In the genomic region with DNA sequence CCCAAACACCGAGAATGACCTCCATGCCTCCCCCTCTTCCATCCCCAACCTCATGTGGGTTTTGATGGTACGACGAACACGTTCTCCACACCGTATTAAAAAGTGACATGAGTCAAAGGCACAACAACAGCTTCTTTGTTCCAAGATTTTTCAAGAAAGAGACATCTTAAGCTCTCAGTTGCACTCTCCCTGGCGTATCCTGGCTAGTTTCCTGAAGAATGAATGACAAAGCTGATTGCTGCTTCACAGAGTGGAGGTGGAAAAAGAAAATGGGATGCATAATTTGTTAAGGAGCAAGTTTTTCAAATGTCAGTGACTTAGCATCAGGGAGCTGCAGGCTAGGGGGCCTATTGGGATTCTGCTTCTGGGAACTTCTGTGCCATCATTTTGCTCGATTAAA, we compare ENCODE assay signal across 25 cellular contexts.
"Had no signal": no experiment of that assay in that cellular context is flagged by ENCODE, and none has a peak within 500 bp of the region (broad histone marks: within the 10 kb centered on the region; RNA-seq: fewer than 3 reads in every experiment).

No MANE protein-coding gene starts in this region.

- DNase-seq: left ventricle myocardium inferior; mesendoderm; naive B cell; natural killer cell; nephron progenitor cell; occipital lobe; retina; right cardiac atrium; stimulated activated CD4-positive, alpha-beta T cell treated with anti-CD3 and anti-CD28 coated beads, Interleukin-12 subunit alpha, Interleukin-12 subunit beta, amount 100 ng/mL, for 4 hours; stimulated activated CD4-positive, alpha-beta T cell treated with anti-CD3 and anti-CD28 coated beads, Interleukin-15, amount 100 ng/mL, for 24 hours; stimulated activated CD4-positive, alpha-beta T cell treated with anti-CD3 and anti-CD28 coated beads, Interleukin-2, amount 100 ng/mL, for 24 hours; stimulated activated CD4-positive, alpha-beta T cell treated with anti-CD3 and anti-CD28 coated beads, Interleukin-4, amount 100 ng/mL, for 1 hour; stimulated activated naive B cell treated with anti-CD40 and anti-IgM and Interleukin-4, amounts not matched to agents 10 μg/mL and 1 μg/mL and 100 μg/mL, for 72 hours; stimulated activated naive CD8-positive, alpha-beta T cell treated with anti-CD3 and anti-CD28 coated beads, Interleukin-15, Interleukin-2, amounts not matched to agents 100 U/mL and 50 U/mL, for 24 hours had no signal

- H3K4me2 ChIP-seq: hepatocyte had no signal

- H2AFZ ChIP-seq: hepatocyte, parathyroid adenoma had no signal

- H3K4me3 ChIP-seq: hepatocyte, left ventricle myocardium inferior, lung, skin epidermis, suprapubic skin, tibial nerve, vagina had no signal

- H3K4me3 Mint-ChIP-seq: mesothelial cell of epicardium; naive B cell; natural killer cell; nephron progenitor cell; stimulated activated naive B cell treated with anti-CD40 and anti-IgM and Interleukin-4, amounts not matched to agents 10 μg/mL and 1 μg/mL and 100 μg/mL, for 72 hours; type B pancreatic cell had no signal

- H3K9me3 Mint-ChIP-seq: mesothelial cell of epicardium; naive B cell; natural killer cell; nephron progenitor cell; stimulated activated naive B cell treated with anti-CD40 and anti-IgM and Interleukin-4, amounts not matched to agents 10 μg/mL and 1 μg/mL and 100 μg/mL, for 72 hours; type B pancreatic cell had no signal

- H3K27ac Mint-ChIP-seq: mesothelial cell of epicardium; natural killer cell; nephron progenitor cell; progenitor cell of endocrine pancreas; stimulated activated naive B cell treated with anti-CD40 and anti-IgM and Interleukin-4, amounts not matched to agents 10 μg/mL and 1 μg/mL and 100 μg/mL, for 72 hours; type B pancreatic cell had no signal

- H3K9ac ChIP-seq: parathyroid adenoma had no signal

- H3K9me3 ChIP-seq: left ventricle myocardium inferior, neutrophil, suprapubic skin, tibial nerve, vagina had no signal

- H3K36me3 ChIP-seq: left ventricle myocardium inferior, neutrophil, suprapubic skin, tibial nerve, vagina had no signal

- H3K36me3 Mint-ChIP-seq: mesothelial cell of epicardium; naive B cell; natural killer cell; stimulated activated naive B cell treated with anti-CD40 and anti-IgM and Interleukin-4, amounts not matched to agents 10 μg/mL and 1 μg/mL and 100 μg/mL, for 72 hours; type B pancreatic cell had no signal

- H3K4me1 ChIP-seq: left ventricle myocardium inferior, parathyroid adenoma, suprapubic skin, tibial nerve, vagina had no signal

- H3K79me2 ChIP-seq: hepatocyte, parathyroid adenoma had no signal

- H3K4me1 Mint-ChIP-seq: naive B cell; natural killer cell; nephron progenitor cell; stimulated activated naive B cell treated with anti-CD40 and anti-IgM and Interleukin-4, amounts not matched to agents 10 μg/mL and 1 μg/mL and 100 μg/mL, for 72 hours had no signal

- H3K27me3 ChIP-seq: tibial nerve, vagina had no signal

- H3K27ac ChIP-seq: hepatocyte, left ventricle myocardium inferior, neutrophil, parathyroid adenoma, skin epidermis, suprapubic skin, tibial nerve, vagina had no signal
